In the genomic region with DNA sequence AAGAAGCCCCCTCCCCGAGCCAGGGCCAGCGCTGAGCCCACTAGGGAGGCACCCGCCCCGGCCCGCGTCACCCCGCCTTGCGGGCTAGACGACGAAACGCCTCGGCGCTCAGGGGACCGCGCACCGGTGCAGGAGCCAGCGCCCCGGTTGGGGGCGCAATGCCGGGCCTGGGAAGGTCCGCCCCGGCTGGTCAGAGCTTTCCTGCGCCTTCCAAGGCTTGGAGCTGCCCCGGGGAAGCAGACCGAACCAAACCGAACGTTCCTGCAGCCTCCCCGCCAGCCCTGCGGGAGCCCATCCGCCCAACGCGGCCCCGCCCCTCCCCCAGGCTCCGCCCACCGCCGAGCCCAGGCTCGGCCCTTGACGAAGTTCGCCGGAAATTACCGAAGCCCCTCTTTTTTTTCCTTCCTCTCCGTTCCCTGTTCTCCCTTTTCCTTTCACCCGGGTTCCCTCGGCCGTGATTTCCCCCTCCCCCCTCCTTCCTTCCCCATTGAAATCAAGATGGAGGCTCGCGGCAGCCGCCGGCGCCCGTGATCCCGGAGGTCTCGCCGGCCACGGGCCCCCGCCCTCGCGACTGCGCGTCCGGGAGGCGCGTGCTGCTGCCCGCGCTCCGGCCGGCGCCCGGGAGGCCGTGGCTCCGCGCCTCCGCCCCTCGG, we compare ENCODE assay signal across 8 cellular contexts. TPM values are rescaled to one million over a fixed set of nuclear protein-coding genes. Genes with fewer than 3 reads are reported as not detected.
DNase-seq lines count a peak whose midpoint lies in the region; ATAC-seq and TF ChIP-seq lines count a peak whose summit lies in the region.

TRIO (plus strand) TSS at position 487 of the 653 bp plus-strand sequence. CDS start 384 bp downstream, outside the sequence.

- H3K9me3 ChIP-seq in muscle layer of colon (ENCODE audit: low read length): no peaks in the 10 kb centered on the region

- H3K4me1 Mint-ChIP-seq in activated T-cell treated with anti-CD3 and anti-CD28 coated beads, Interleukin-2, amount 50 U/mL, for 24 hours (ENCODE audit: low read depth): peaks cover 11% of the 10 kb centered on the region

- peak within 1 kb of the TSS; percentile 91 for H3K9ac ChIP-seq in muscle layer of colon (ENCODE audit: low read length)

- DNase-seq in COR-L47 (lab: John Stamatoyannopoulos, UW): peak; percentile 81
- DNase-seq in GM20000 (ENCODE audit: low spot score): peak; percentile 94
- peak; percentile 92 for DNase-seq in HT1080 (ENCODE audit: low read depth)
- peak; percentile 83 for DNase-seq in NOMO-1 treated with dmso at 0.1 percent for 144 hours (lab: John Stamatoyannopoulos, UW; ENCODE audit: unreplicated experiment)
- peak; percentile 89 for DNase-seq in activated T-cell treated with anti-CD3 and anti-CD28 coated beads, Interleukin-2, amount 50 U/mL, for 24 hours
- DNase-seq in stimulated activated CD8-positive, alpha-beta memory T cell treated with anti-CD3 and anti-CD28 coated beads, Interleukin-7, amount 100 ng/mL, for 1 hour (ENCODE audit: low read depth in 2 of 2): peak; percentile 58 to 61

- no peaks in the 10 kb centered on the region for H3K36me3 ChIP-seq in muscle layer of colon (ENCODE audit: insufficient read depth, low read length)

- H3K4me3 Mint-ChIP-seq in activated T-cell treated with anti-CD3 and anti-CD28 coated beads, Interleukin-2, amount 50 U/mL, for 24 hours: peak within 1 kb of the TSS; percentile 77

- peak; percentile 42 for TF ChIP-seq CTCF in GM20000 (IDR thresholded peaks at IDR 0.05; ENCODE audit: extremely low read depth, missing control alignments)

- no peaks in the 10 kb centered on the region for H3K9me3 Mint-ChIP-seq in activated T-cell treated with anti-CD3 and anti-CD28 coated beads, Interleukin-2, amount 50 U/mL, for 24 hours

- H3K27ac Mint-ChIP-seq in activated T-cell treated with anti-CD3 and anti-CD28 coated beads, Interleukin-2, amount 50 U/mL, for 24 hours: peak within 1 kb of the TSS; percentile 66

- H3K27me3 ChIP-seq in muscle layer of colon (ENCODE audit: control insufficient read depth in 1 of 2, insufficient read depth in 2 of 2, low read length in 2 of 2): no peaks in the 10 kb centered on the region

- H3K27me3 Mint-ChIP-seq in activated T-cell treated with anti-CD3 and anti-CD28 coated beads, Interleukin-2, amount 50 U/mL, for 24 hours: peaks cover 71% of the 10 kb centered on the region

- H3K4me3 ChIP-seq in muscle layer of colon (ENCODE audit: low read depth in 1 of 2, low read length in 2 of 2): peak within 1 kb of the TSS; percentile 86 to 98

- H3K27ac ChIP-seq in muscle layer of colon (ENCODE audit: low read depth, low read length): peak within 1 kb of the TSS; percentile 95

- H3K36me3 Mint-ChIP-seq in activated T-cell treated with anti-CD3 and anti-CD28 coated beads, Interleukin-2, amount 50 U/mL, for 24 hours (ENCODE audit: low read depth): no peaks in the 10 kb centered on the region

- ATAC-seq in esophagus mucosa: peak; percentile 82

- peaks cover 30% of the 10 kb centered on the region for H3K4me1 ChIP-seq in muscle layer of colon (ENCODE audit: insufficient read depth, low read length)

RNA-seq across cellular contexts. Expression of gene TRIO, which starts in this region (rescaled TPM):
- total RNA-seq in HT1080 (2014; rRNA removed; shearing (Covaris generic)): 144 and 162 TPM in 2 replicates
- polyA plus RNA-seq in HT1080 (2015; cell fraction: cytosol; rRNA removed): 83.4 and 89.2 TPM in 2 replicates
- polyA plus RNA-seq in HT1080 (2015; cell fraction: nucleus; rRNA removed): 375 and 390 TPM in 2 replicates
- total RNA-seq in esophagus mucosa: 42.0 TPM

Comparison
In these comparisons a context has a peak if more than half of its experiments do, and no peak if none do; other contexts are left out.
1. Peak in every context shown above with its lines: DNase-seq, ATAC-seq, H3K4me3 ChIP-seq and H3K27ac ChIP-seq.